Comparison of ENCODE assay signal across 15 cellular contexts in genomic region chr7:157539521-157539920, GRCh38.
DNase-seq lines count a peak whose midpoint lies in the region; ATAC-seq and TF ChIP-seq lines count a peak whose summit lies in the region.
"Had no signal": no experiment of that assay in that cellular context is flagged by ENCODE, and none has a peak within 500 bp of the region (broad histone marks: within the 10 kb centered on the region; RNA-seq: fewer than 3 reads in every experiment).

No MANE protein-coding gene starts in this region.

- H3K27me3 Mint-ChIP-seq in CD14-positive monocyte (ENCODE audit: low read depth in 3 of 3) = peaks cover 1 to 11% (median 9%) of the 10 kb centered on the region in 3 donors

- H3K4me3 ChIP-seq in RWPE2 (ENCODE audit: severe bottlenecking) = no peak overlapping the region
- no peak overlapping the region for H3K4me3 ChIP-seq in lower lobe of right lung
- no peak overlapping the region for H3K4me3 ChIP-seq in spleen
- H3K4me3 ChIP-seq: BLaER1 had no signal

- no peak for TF ChIP-seq POLR2A in spleen (IDR thresholded peaks at IDR 0.05)

- no peaks in the 10 kb centered on the region for H3K4me1 Mint-ChIP-seq in CD14-positive monocyte

- H3K9me3 Mint-ChIP-seq in CD14-positive monocyte = peaks cover 0 to 3% (median 0%) of the 10 kb centered on the region in 7 donors
- H3K9me3 Mint-ChIP-seq: CD4-positive, alpha-beta memory T cell had no signal

- H3K27ac ChIP-seq in RWPE2 (ENCODE audit: poor library complexity, severe bottlenecking) = no peak overlapping the region
- no peak overlapping the region for H3K27ac ChIP-seq in lower lobe of right lung
- no peak overlapping the region for H3K27ac ChIP-seq in spleen
- H3K27ac ChIP-seq: BLaER1 had no signal

- no peak for ATAC-seq in RWPE2 (ENCODE audit: low read depth)
- no peak for ATAC-seq in lower lobe of right lung
- ATAC-seq in GM19351 (IDR thresholded peaks at IDR 0.05; ENCODE audit: unreplicated experiment) = no peak
- no peak for ATAC-seq in GM19455 (IDR thresholded peaks at IDR 0.05; ENCODE audit: unreplicated experiment)
- no peak for ATAC-seq in GM18909 (IDR thresholded peaks at IDR 0.05; ENCODE audit: poor library complexity, unreplicated experiment)

- H3K36me3 Mint-ChIP-seq in CD14-positive monocyte = no peaks in the 10 kb centered on the region
- H3K36me3 Mint-ChIP-seq: CD4-positive, alpha-beta memory T cell had no signal

- 93 to 96% (median 93%) methylated on average over 19 of the region's 19 CpGs for WGBS in spleen, 5 donors

- DNase-seq in CD14-positive monocyte (ENCODE audit: low spot score) = peak; percentile 20
- DNase-seq in RWPE2 (ENCODE audit: low spot score) = peak; percentile 21
- peak; percentile 17 for DNase-seq in lower lobe of right lung
- peak; percentile 42 for DNase-seq in spleen
- DNase-seq: CD4-positive, alpha-beta memory T cell; IMR-90; NCI-H1694 treated with DMSO at 0.1 percent for 48 hours; NCI-H2081 treated with DMSO at 0.1 percent for 48 hours; NCI-H446; NCI-H526 treated with DMSO at 0.1 percent for 48 hours; SHP77 had no signal

- intact Hi-C loops in CD14-positive monocyte (cut with micrococcal nuclease) (no loop called here), lower lobe of right lung (cut with DNase I) (no loop called here), spleen (cut with DNase I; ENCODE audit: low total_unique reads) (no loop called here)

- no peak overlapping the region for H3K4me3 Mint-ChIP-seq in CD14-positive monocyte
- H3K4me3 Mint-ChIP-seq: CD4-positive, alpha-beta memory T cell had no signal

- H3K36me3 ChIP-seq in RWPE2 (ENCODE audit: low read depth) = no peaks in the 10 kb centered on the region
- H3K36me3 ChIP-seq in lower lobe of right lung = no peaks in the 10 kb centered on the region
- peaks cover 0 to 33% (median 0%) of the 10 kb centered on the region in 6 donors for H3K36me3 ChIP-seq in spleen
- H3K36me3 ChIP-seq: BLaER1 had no signal

- H3K4me1 ChIP-seq in RWPE2 (ENCODE audit: insufficient read depth, poor library complexity, severe bottlenecking) = no peaks in the 10 kb centered on the region
- H3K4me1 ChIP-seq in lower lobe of right lung = no peaks in the 10 kb centered on the region
- no peaks in the 10 kb centered on the region for H3K4me1 ChIP-seq in spleen

- H3K9me3 ChIP-seq in RWPE2 (ENCODE audit: severe bottlenecking) = no peaks in the 10 kb centered on the region
- H3K9me3 ChIP-seq in lower lobe of right lung = no peaks in the 10 kb centered on the region
- H3K9me3 ChIP-seq in spleen = no peaks in the 10 kb centered on the region
- H3K9me3 ChIP-seq: BLaER1 had no signal

- H3K27ac Mint-ChIP-seq in CD14-positive monocyte = no peak overlapping the region
- H3K27ac Mint-ChIP-seq: CD4-positive, alpha-beta memory T cell had no signal

- TF ChIP-seq CTCF in CD14-positive monocyte (IDR thresholded peaks at IDR 0.05) (no peak), RWPE2 (IDR thresholded peaks at IDR 0.05; ENCODE audit: poor library complexity, severe bottlenecking) (no peak), lower lobe of right lung (IDR thresholded peaks at IDR 0.05) (no peak), spleen (IDR thresholded peaks at IDR 0.05 in 8 of 11, conservative IDR thresholded peaks at IDR 0.05 in 3 of 11) (no peak)

- peaks cover 2% of the 10 kb centered on the region for H3K27me3 ChIP-seq in RWPE2 (ENCODE audit: insufficient read depth, poor library complexity, severe bottlenecking)
- no peaks in the 10 kb centered on the region for H3K27me3 ChIP-seq in lower lobe of right lung (ENCODE audit: low read depth)
- no peaks in the 10 kb centered on the region for H3K27me3 ChIP-seq in spleen (replicated peaks in 1 of 7)
- H3K27me3 ChIP-seq: BLaER1 had no signal
